Comparison of ENCODE assay signal across 19 cellular contexts in genomic region chr1:22417466-22417865, GRCh38.
"Had no signal": no experiment of that assay in that cellular context is flagged by ENCODE, and none has a peak within 500 bp of the region (broad histone marks: within the 10 kb centered on the region; RNA-seq: fewer than 3 reads in every experiment).

No MANE protein-coding gene starts in this region.

- H3K36me3 Mint-ChIP-seq: IgD-negative memory B cell had no signal

- H3K9me3 Mint-ChIP-seq: IgD-negative memory B cell had no signal

- DNase-seq: Kasumi-1, MM.1S, NCI-H1092 treated with DMSO at 0.1 percent for 48 hours, NCI-H1436, NCI-H187, NCI-H2029, NCI-H2081 treated with DMSO at 0.1 percent for 48 hours, NCI-H2171, NCI-H226, NCI-H446, NCI-H510A, NCI-H524 treated with DMSO at 0.1 percent for 48 hours, NCI-H69, NCI-H774, Right ventricle myocardium superior, RPMI8226, SIG-M5 had no signal

- H3K9me3 ChIP-seq: SJSA1 had no signal

- H3K4me3 Mint-ChIP-seq: IgD-negative memory B cell had no signal
